Comparison of ENCODE assay signal across 14 cellular contexts in the genomic region with DNA sequence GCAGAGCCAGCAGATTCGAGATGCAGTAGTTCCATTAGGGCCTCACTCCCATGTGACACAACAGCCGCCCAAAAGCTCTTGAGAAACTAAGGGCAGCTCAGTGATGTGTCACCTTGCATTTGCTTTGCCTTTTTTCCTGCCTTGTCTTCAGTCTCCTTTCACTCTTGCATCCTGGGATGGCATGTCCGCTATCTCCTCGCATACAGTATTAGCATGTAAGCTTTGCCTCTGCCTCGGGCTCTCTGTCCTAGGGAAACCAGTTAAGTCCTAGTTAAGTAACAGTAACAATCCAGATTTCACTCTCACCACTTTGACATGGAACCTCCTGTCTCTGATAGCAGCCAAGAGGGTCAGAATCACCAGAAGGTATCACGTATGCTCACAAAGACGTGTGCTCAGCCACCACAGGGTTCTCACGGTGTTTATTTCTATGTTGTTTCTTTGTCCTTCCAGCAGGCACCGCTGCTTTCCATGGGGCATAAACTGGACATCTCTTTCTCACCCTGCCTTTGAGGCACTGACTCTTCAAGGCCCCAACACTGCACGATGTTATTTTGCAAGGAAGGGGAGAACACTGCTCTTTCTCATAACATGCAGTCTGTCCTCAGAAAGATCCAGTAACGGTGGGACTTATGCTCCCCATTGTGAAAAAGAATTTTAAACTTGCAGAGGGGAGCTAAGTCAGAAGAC. TPM values are rescaled to one million over a fixed set of nuclear protein-coding genes. Genes with fewer than 3 reads are reported as not detected.
DNase-seq lines count a peak whose midpoint lies in the region; ATAC-seq and TF ChIP-seq lines count a peak whose summit lies in the region.
"Had no signal": no experiment of that assay in that cellular context is flagged by ENCODE, and none has a peak within 500 bp of the region (broad histone marks: within the 10 kb centered on the region; RNA-seq: fewer than 3 reads in every experiment).

No MANE protein-coding gene starts in this region.

- DNase-seq in LHCN-M2 (ENCODE audit: low read depth) (peak; percentile 26), choroid plexus epithelial cell (ENCODE audit: low read depth) (no peak), foreskin melanocyte (no peak), NCI-H2029 treated with DMSO at 0.1 percent for 48 hours (lab: John Stamatoyannopoulos, UW) (no peak)
- DNase-seq: activated CD4-positive, alpha-beta T cell treated with anti-CD3 and anti-CD28 coated beads, Interleukin-2, amount 10 ng/mL, durations not matched to agents 7 days and 5 days; activated naive CD4-positive, alpha-beta T cell treated with Interleukin-2 at 50 U/mL for 16 hours; lower lobe of right lung; NCI-H187 treated with DMSO at 0.1 percent for 48 hours; stimulated activated CD4-positive, alpha-beta T cell treated with anti-CD3 and anti-CD28 coated beads, Interleukin-12 subunit alpha, Interleukin-12 subunit beta, amount 100 ng/mL, for 4 hours had no signal

- peak overlapping the region; percentile 100 for H3K27ac ChIP-seq in iPS-20b (ENCODE audit: low read length)
- H3K27ac ChIP-seq in stomach smooth muscle (ENCODE audit: low read length): peak overlapping the region; percentile 77

- H3K9ac ChIP-seq in iPS-20b (ENCODE audit: low read depth, low read length): peak overlapping the region; percentile 91
- H3K9ac ChIP-seq in stomach smooth muscle (ENCODE audit: low read length in 2 of 2): peak overlapping the region; percentile 14 to 23

- peak; percentile 43 for TF ChIP-seq CTCF in choroid plexus epithelial cell (conservative IDR thresholded peaks at IDR 0.05; ENCODE audit: low read depth, low read length)

- H3K9me3 ChIP-seq in iPS-20b (ENCODE audit: insufficient read depth, low read depth, low read length) (no peaks in the 10 kb centered on the region), stomach smooth muscle (ENCODE audit: control insufficient read depth in 2 of 2, low read length in 2 of 2) (no peaks in the 10 kb centered on the region)
- H3K9me3 ChIP-seq: lower lobe of right lung had no signal

- ATAC-seq in HG03097 (IDR thresholded peaks at IDR 0.05; ENCODE audit: low FRiP score, unreplicated experiment): no peak
- ATAC-seq in GM21423 (IDR thresholded peaks at IDR 0.05; ENCODE audit: unreplicated experiment): no peak
- ATAC-seq: stimulated activated memory B cell treated with anti-CD40 and anti-IgM and Interleukin-4, amounts not matched to agents 10 μg/mL and 1 μg/mL and 100 μg/mL, for 72 hours had no signal

- H3K4me3 ChIP-seq in choroid plexus epithelial cell (ENCODE audit: low read depth, low read length): no peak overlapping the region
- H3K4me3 ChIP-seq in iPS-20b (ENCODE audit: low read length): peak overlapping the region; percentile 43
- peak overlapping the region; percentile 31 to 36 for H3K4me3 ChIP-seq in stomach smooth muscle (ENCODE audit: low read length in 2 of 2)
- H3K4me3 ChIP-seq: lower lobe of right lung had no signal

- H3K36me3 ChIP-seq in iPS-20b (ENCODE audit: insufficient read depth, low read depth, low read length): no peaks in the 10 kb centered on the region
- H3K36me3 ChIP-seq in stomach smooth muscle (ENCODE audit: control insufficient read depth in 2 of 2, insufficient read depth in 2 of 2, low read length in 2 of 2): no peaks in the 10 kb centered on the region
- H3K36me3 ChIP-seq: lower lobe of right lung had no signal

- H3K4me1 ChIP-seq in iPS-20b (ENCODE audit: insufficient read depth, low read length): peaks cover 49% of the 10 kb centered on the region
- H3K4me1 ChIP-seq in stomach smooth muscle (ENCODE audit: control insufficient read depth, insufficient read depth, low read length): peaks cover 27% of the 10 kb centered on the region

- H3K27me3 ChIP-seq in iPS-20b (ENCODE audit: insufficient read depth, low read length) (no peaks in the 10 kb centered on the region), stomach smooth muscle (ENCODE audit: control insufficient read depth in 1 of 2, insufficient read depth in 2 of 2, low read length in 2 of 2) (no peaks in the 10 kb centered on the region)

RNA-seq across cellular contexts. Expression of a gene that starts 26.7 kb away (rescaled TPM):
- total RNA-seq in LHCN-M2 (2014; rRNA removed): 1.5 and 4.2 TPM in 2 replicates
- polyA plus RNA-seq in LHCN-M2 (2012): 7.9 TPM
- total RNA-seq: activated CD4-positive, alpha-beta T cell treated with anti-CD3 and anti-CD28 coated beads, Interleukin-2, amount 10 ng/mL, durations not matched to agents 7 days and 5 days had no signal
